In the genomic region with DNA sequence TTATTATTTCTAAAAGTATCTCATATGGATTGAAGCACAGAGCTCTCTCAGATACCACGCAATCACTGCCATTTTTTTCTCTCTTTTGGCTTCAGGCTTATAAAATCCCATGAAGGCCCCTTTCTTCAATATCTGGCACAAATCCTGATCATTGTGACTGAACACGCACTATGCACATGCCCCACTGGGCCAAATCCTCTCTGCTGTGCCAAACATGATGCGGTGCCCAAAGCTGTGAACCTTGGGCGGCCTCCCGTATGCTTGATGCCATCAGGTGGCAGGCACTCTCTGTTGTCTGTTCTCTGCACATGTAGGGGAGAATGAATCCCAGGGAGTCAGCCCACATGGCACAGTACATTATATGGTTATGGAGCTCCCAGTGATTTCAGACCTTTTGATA, we compare ENCODE assay signal across 27 cellular contexts.
"Had no signal": no experiment of that assay in that cellular context is flagged by ENCODE, and none has a peak within 500 bp of the region (broad histone marks: within the 10 kb centered on the region; RNA-seq: fewer than 3 reads in every experiment).

No MANE protein-coding gene starts in this region.

- DNase-seq: activated B cell treated with CpG ODN at 0.5 μM for 24 hours; activated CD4-positive, alpha-beta T cell treated with anti-CD3 and anti-CD28 coated beads for 1 hour; activated CD4-positive, alpha-beta T cell treated with anti-CD3 and anti-CD28 coated beads, Interleukin-2, amount 10 ng/mL, durations not matched to agents 24 days and 14 days; activated CD4-positive, alpha-beta T cell treated with anti-CD3 and anti-CD28 coated beads, Interleukin-2, amount 50 U/mL, for 48 hours; activated CD8-positive, alpha-beta memory T cell treated with anti-CD3 and anti-CD28 coated beads, Interleukin-2, amount 10 ng/mL, durations not matched to agents 7 days and 5 days; activated effector memory CD4-positive, alpha-beta T cell treated with anti-CD3 and anti-CD28 coated beads, Interleukin-2, amount 50 U/mL, for 16 hours; activated naive CD4-positive, alpha-beta T cell treated with Interleukin-2 at 50 U/mL for 16 hours; activated naive CD8-positive, alpha-beta T cell treated with anti-CD3 and anti-CD28 coated beads, Interleukin-2, amount 50 U/mL, for 24 hours; activated T-cell treated with anti-CD3 and anti-CD28 coated beads, Interleukin-2, amount 50 U/mL, for 24 hours; IMR-90; Kasumi-1; KBM-7; NCI-H1105 treated with DMSO at 0.1 percent for 48 hours; NCI-H1436 treated with DMSO at 0.1 percent for 48 hours; NCI-H187; NCI-H2081; NCI-H524 treated with DMSO at 0.1 percent for 48 hours; NCI-H748 treated with DMSO at 0.1 percent for 48 hours; NK-92 treated with Interleukin-12 subunit alpha and Interleukin-12 subunit beta, amount 100 ng/mL, for 24 hours; OCI-M1; Right ventricle myocardium superior; RPMI8226; T-helper 17 cell; T-helper 9 cell had no signal

- H3K27me3 ChIP-seq: SJSA1 had no signal

- H3K27ac ChIP-seq: SJSA1 had no signal

- H3K36me3 ChIP-seq: SJSA1 had no signal

- H3K4me1 ChIP-seq: SJSA1 had no signal

- H3K9me3 ChIP-seq: SJSA1 had no signal

- H3K4me3 ChIP-seq: SJSA1 had no signal

- ATAC-seq: activated CD8-positive, alpha-beta memory T cell treated with anti-CD3 and anti-CD28 coated beads, Interleukin-2, amount 10 ng/mL, durations not matched to agents 7 days and 5 days; activated naive CD4-positive, alpha-beta T cell treated with anti-CD3 and anti-CD28 coated beads, Interleukin-2, amount 50 U/mL, for 72 hours; activated naive CD8-positive, alpha-beta T cell treated with anti-CD3 and anti-CD28 coated beads, Interleukin-2, amount 50 U/mL, for 24 hours; Panc1; T-helper 17 cell had no signal
